Comparison of ENCODE assay signal across 9 cellular contexts in genomic region chr15:90232196-90232595, GRCh38. TPM values are rescaled to one million over a fixed set of nuclear protein-coding genes. Genes with fewer than 3 reads are reported as not detected.
DNase-seq lines count a peak whose midpoint lies in the region; ATAC-seq and TF ChIP-seq lines count a peak whose summit lies in the region.
"Had no signal": no experiment of that assay in that cellular context is flagged by ENCODE, and none has a peak within 500 bp of the region (broad histone marks: within the 10 kb centered on the region; RNA-seq: fewer than 3 reads in every experiment).

No MANE protein-coding gene starts in this region.

- H3K9me3 Mint-ChIP-seq in activated T-cell treated with anti-CD3 and anti-CD28 coated beads, Interleukin-2, amount 50 U/mL, for 72 hours = no peaks in the 10 kb centered on the region

- DNase-seq in left ventricle myocardium inferior (no peak), right atrium auricular region (ENCODE audit: low spot score) (no peak), left kidney (ENCODE audit: low read depth, low spot score) (peak; percentile 46), upper lobe of left lung (no peak), hippocampal formation (lab: John Stamatoyannopoulos, UW) (no peak), SW480 (ENCODE audit: low spot score) (no peak), GM03348 (ENCODE audit: low spot score) (no peak)
- DNase-seq in activated T-cell treated with anti-CD3 and anti-CD28 coated beads, Interleukin-2, amount 50 U/mL, for 72 hours = peak in 1 of 2 donors; percentile 18
- DNase-seq: NCI-H446 treated with DMSO at 0.1 percent for 48 hours had no signal

- no peaks in the 10 kb centered on the region for H3K27me3 Mint-ChIP-seq in activated T-cell treated with anti-CD3 and anti-CD28 coated beads, Interleukin-2, amount 50 U/mL, for 72 hours (ENCODE audit: low read depth)

- H3K9me3 ChIP-seq in left ventricle myocardium inferior (replicated peaks) (no peaks in the 10 kb centered on the region), right atrium auricular region (no peaks in the 10 kb centered on the region), upper lobe of left lung (no peaks in the 10 kb centered on the region)

- H3K4me3 ChIP-seq in left ventricle myocardium inferior = peak overlapping the region; percentile 74
- H3K4me3 ChIP-seq in right atrium auricular region = no peak overlapping the region
- H3K4me3 ChIP-seq in upper lobe of left lung = peak overlapping the region in 3 of 4 donors; percentile 62 to 99 (median 78)

- WGBS in upper lobe of left lung, 2 donors = 83 to 94% methylated on average over 13 of the region's 13 CpGs

- intact Hi-C loops in left ventricle myocardium inferior (cut with micrococcal nuclease) = no loop called here

- peak overlapping the region; percentile 89 to 97 for H3K4me3 Mint-ChIP-seq in activated T-cell treated with anti-CD3 and anti-CD28 coated beads, Interleukin-2, amount 50 U/mL, for 72 hours

- H3K36me3 ChIP-seq in left ventricle myocardium inferior (peaks cover 61% of the 10 kb centered on the region), right atrium auricular region (peaks cover 34% of the 10 kb centered on the region), upper lobe of left lung (peaks cover 12 to 47% (median 36%) of the 10 kb centered on the region in 4 donors)

- H3K4me1 ChIP-seq in left ventricle myocardium inferior = peaks cover 65% of the 10 kb centered on the region
- H3K4me1 ChIP-seq in right atrium auricular region = peaks cover 0 to 50% of the 10 kb centered on the region in 2 donors
- peaks cover 28 to 46% (median 42%) of the 10 kb centered on the region in 4 donors for H3K4me1 ChIP-seq in upper lobe of left lung

- peak overlapping the region; percentile 97 for H3K27ac Mint-ChIP-seq in activated T-cell treated with anti-CD3 and anti-CD28 coated beads, Interleukin-2, amount 50 U/mL, for 72 hours

- TF ChIP-seq EP300 in upper lobe of left lung (IDR thresholded peaks at IDR 0.05) = no peak

- TF ChIP-seq CTCF in left ventricle myocardium inferior (IDR thresholded peaks at IDR 0.05; ENCODE audit: borderline replicate concordance) (no peak), right atrium auricular region (IDR thresholded peaks at IDR 0.05) (no peak), upper lobe of left lung (IDR thresholded peaks at IDR 0.05) (no peak)

- H3K27ac ChIP-seq in left ventricle myocardium inferior (replicated peaks) = peak overlapping the region; percentile 92
- peak overlapping the region in 1 of 2 donors; percentile 86 for H3K27ac ChIP-seq in right atrium auricular region
- H3K27ac ChIP-seq in upper lobe of left lung = peak overlapping the region in 2 of 4 donors; percentile 89 to 97

- no peaks in the 10 kb centered on the region for H3K27me3 ChIP-seq in left ventricle myocardium inferior (ENCODE audit: low read depth)
- no peaks in the 10 kb centered on the region for H3K27me3 ChIP-seq in right atrium auricular region
- H3K27me3 ChIP-seq in upper lobe of left lung = no peaks in the 10 kb centered on the region

- no peak for TF ChIP-seq POLR2A in upper lobe of left lung (IDR thresholded peaks at IDR 0.05)

- H3K4me1 Mint-ChIP-seq in activated T-cell treated with anti-CD3 and anti-CD28 coated beads, Interleukin-2, amount 50 U/mL, for 72 hours (ENCODE audit: low read depth) = peaks cover 50% of the 10 kb centered on the region

- peaks cover 8 to 12% of the 10 kb centered on the region in 2 donors for H3K36me3 Mint-ChIP-seq in activated T-cell treated with anti-CD3 and anti-CD28 coated beads, Interleukin-2, amount 50 U/mL, for 72 hours (ENCODE audit: insufficient read depth in 2 of 2)

- no peak for ATAC-seq in activated T-cell treated with anti-CD3 and anti-CD28 coated beads, Interleukin-2, amount 50 U/mL, for 72 hours (replicated peaks in 1 of 2)
- no peak for ATAC-seq in upper lobe of left lung (ENCODE audit: low FRiP score in 2 of 2)

RNA-seq across cellular contexts. Expression of gene CIB1, which starts 1.5 kb away (rescaled TPM):
- total RNA-seq in left ventricle myocardium inferior (69.6 TPM), right atrium auricular region (10 to 100 TPM; 24.9 to 31.1 TPM), upper lobe of left lung (10 to 100 TPM; 40.9 to 89.6 (median 75.5) TPM)
- 100 to 1,000 TPM; 135 to 136 TPM for total RNA-seq in activated T-cell treated with anti-CD3 and anti-CD28 coated beads, Interleukin-2, amount 50 U/mL, for 72 hours

RNA-seq across cellular contexts. Expression of gene GDPGP1, which starts 1.8 kb away (rescaled TPM):
- total RNA-seq in left ventricle myocardium inferior (15.5 TPM), right atrium auricular region (10 to 100 TPM in 1 of 2 donors, 1 to 10 TPM in 1; 8.6 to 16.1 TPM), upper lobe of left lung (10 to 100 TPM in 3 of 6 donors, 1 to 10 TPM in 3; 7.2 to 27.2 (median 10.3) TPM)
- total RNA-seq in activated T-cell treated with anti-CD3 and anti-CD28 coated beads, Interleukin-2, amount 50 U/mL, for 72 hours = 1 to 10 TPM; 5.8 to 7.0 TPM

RNA-seq across cellular contexts. Expression of gene TTLL13, which starts 17.2 kb away (rescaled TPM):
- total RNA-seq in left ventricle myocardium inferior (0.19 TPM), right atrium auricular region (not detected), upper lobe of left lung (under 1 TPM in 3 of 6 donors, not detected in 3; 0.39 to 0.89 (median 0.49) TPM)
- 1 to 10 TPM in 1 of 2 donors, under 1 TPM in 1; 0.24 to 1.9 TPM for total RNA-seq in activated T-cell treated with anti-CD3 and anti-CD28 coated beads, Interleukin-2, amount 50 U/mL, for 72 hours

RNA-seq across cellular contexts. Expression of gene SEMA4B, which starts 31.1 kb away (rescaled TPM):
- total RNA-seq in left ventricle myocardium inferior (22.7 TPM), right atrium auricular region (10 to 100 TPM; 22.1 to 31.6 TPM), upper lobe of left lung (10 to 100 TPM; 47.6 to 81.3 (median 55.9) TPM)
- total RNA-seq in activated T-cell treated with anti-CD3 and anti-CD28 coated beads, Interleukin-2, amount 50 U/mL, for 72 hours = 10 to 100 TPM; 14.2 to 15.5 TPM

RNA-seq across cellular contexts. Expression of gene NGRN, which starts 33.3 kb away (rescaled TPM):
- total RNA-seq in left ventricle myocardium inferior (120 TPM), right atrium auricular region (100 to 1,000 TPM; 107 to 110 TPM), upper lobe of left lung (10 to 100 TPM; 35.6 to 74.2 (median 62.6) TPM)
- total RNA-seq in activated T-cell treated with anti-CD3 and anti-CD28 coated beads, Interleukin-2, amount 50 U/mL, for 72 hours = 10 to 100 TPM; 38.0 to 38.9 TPM

Comparison
In these comparisons a context has a peak if more than half of its experiments do, and no peak if none do; other contexts are left out.
1. H3K4me3 ChIP-seq: peak in left ventricle myocardium inferior (single experiment) and upper lobe of left lung (3 of 4); none in right atrium auricular region (0 of 2).